In genomic region chr18:4450065-4450676, GRCh38 we compare ENCODE assay signal across 17 cellular contexts. TPM values are rescaled to one million over a fixed set of nuclear protein-coding genes. Genes with fewer than 3 reads are reported as not detected.
A peak's percentile ranks its signal among the peaks of the same experiment; 100 is the strongest.
DNase-seq lines count a peak whose midpoint lies in the region; ATAC-seq and TF ChIP-seq lines count a peak whose summit lies in the region.
"Had no signal": no experiment of that assay in that cellular context is flagged by ENCODE, and none has a peak within 500 bp of the region (broad histone marks: within the 10 kb centered on the region; RNA-seq: fewer than 3 reads in every experiment).

No MANE protein-coding gene starts in this region.

- peak overlapping the region in 19 of 59 donors; percentile 1 to 59 (median 37) for H3K27ac ChIP-seq in dorsolateral prefrontal cortex

- CTCF ChIA-PET in activated CD4-positive, alpha-beta memory T cell treated with anti-CD3 and anti-CD28 coated beads for 36 hours (lab: Charles Lee): no interaction called here

- H3K27ac Mint-ChIP-seq in activated CD4-positive, alpha-beta memory T cell treated with anti-CD3 and anti-CD28 coated beads for 36 hours: no peak overlapping the region
- no peak overlapping the region for H3K27ac Mint-ChIP-seq in T-helper 2 cell treated with Interferon-gamma antibody and Interleukin-4, amounts not matched to agents 5 μg/mL and 100 μg/mL, for 36 hours
- H3K27ac Mint-ChIP-seq in effector memory CD8-positive, alpha-beta T cell: no peak overlapping the region
- H3K27ac Mint-ChIP-seq: activated B cell treated with CpG ODN at 0.5 μM for 24 hours; activated CD8-positive, alpha-beta T cell treated with anti-CD3 and anti-CD28 coated beads for 36 hours; activated naive CD4-positive, alpha-beta T cell treated with anti-CD3 and anti-CD28 coated beads, Interleukin-2, amount 50 U/mL, for 24 hours had no signal

- intact Hi-C loops in dorsolateral prefrontal cortex (cut with DNase I): no loop called here
- intact Hi-C loops in activated CD4-positive, alpha-beta memory T cell treated with anti-CD3 and anti-CD28 coated beads for 36 hours (cut with micrococcal nuclease): no loop called here

- H3K27me3 ChIP-seq in dorsolateral prefrontal cortex: peaks cover 0 to 28% (median 3%) of the 10 kb centered on the region in 45 donors

- no peak overlapping the region for H3K4me3 Mint-ChIP-seq in activated CD4-positive, alpha-beta memory T cell treated with anti-CD3 and anti-CD28 coated beads for 36 hours
- H3K4me3 Mint-ChIP-seq in T-helper 2 cell treated with Interferon-gamma antibody and Interleukin-4, amounts not matched to agents 5 μg/mL and 100 μg/mL, for 36 hours: no peak overlapping the region
- H3K4me3 Mint-ChIP-seq in effector memory CD8-positive, alpha-beta T cell: no peak overlapping the region
- H3K4me3 Mint-ChIP-seq: activated B cell treated with CpG ODN at 0.5 μM for 24 hours; activated CD8-positive, alpha-beta T cell treated with anti-CD3 and anti-CD28 coated beads for 36 hours; activated naive CD4-positive, alpha-beta T cell treated with anti-CD3 and anti-CD28 coated beads, Interleukin-2, amount 50 U/mL, for 24 hours; activated T-cell treated with anti-CD3 and anti-CD28 coated beads, Interleukin-2, amount 50 U/mL, for 4 hours had no signal

- H3K27me3 Mint-ChIP-seq in activated CD4-positive, alpha-beta memory T cell treated with anti-CD3 and anti-CD28 coated beads for 36 hours: peaks cover 12% of the 10 kb centered on the region
- peaks cover 13% of the 10 kb centered on the region for H3K27me3 Mint-ChIP-seq in T-helper 2 cell treated with Interferon-gamma antibody and Interleukin-4, amounts not matched to agents 5 μg/mL and 100 μg/mL, for 36 hours (ENCODE audit: low read depth)
- peaks cover 12 to 15% of the 10 kb centered on the region in 2 donors for H3K27me3 Mint-ChIP-seq in effector memory CD8-positive, alpha-beta T cell

- in situ Hi-C loops in G401 (cut with HindIII; ENCODE audit: low sequenced_read_pairs): no loop called here

- H3K36me3 Mint-ChIP-seq in activated CD4-positive, alpha-beta memory T cell treated with anti-CD3 and anti-CD28 coated beads for 36 hours: peaks cover 3% of the 10 kb centered on the region
- peaks cover 2% of the 10 kb centered on the region for H3K36me3 Mint-ChIP-seq in T-helper 2 cell treated with Interferon-gamma antibody and Interleukin-4, amounts not matched to agents 5 μg/mL and 100 μg/mL, for 36 hours (ENCODE audit: low read depth)
- no peaks in the 10 kb centered on the region for H3K36me3 Mint-ChIP-seq in effector memory CD8-positive, alpha-beta T cell (ENCODE audit: insufficient read depth)
- H3K36me3 Mint-ChIP-seq: activated naive CD4-positive, alpha-beta T cell treated with anti-CD3 and anti-CD28 coated beads, Interleukin-2, amount 50 U/mL, for 24 hours had no signal

- no peaks in the 10 kb centered on the region for H3K4me1 Mint-ChIP-seq in activated CD4-positive, alpha-beta memory T cell treated with anti-CD3 and anti-CD28 coated beads for 36 hours (ENCODE audit: low read depth)
- no peaks in the 10 kb centered on the region for H3K4me1 Mint-ChIP-seq in T-helper 2 cell treated with Interferon-gamma antibody and Interleukin-4, amounts not matched to agents 5 μg/mL and 100 μg/mL, for 36 hours (ENCODE audit: low read depth)
- no peaks in the 10 kb centered on the region for H3K4me1 Mint-ChIP-seq in effector memory CD8-positive, alpha-beta T cell (ENCODE audit: low read depth in 2 of 2)
- H3K4me1 Mint-ChIP-seq: activated B cell treated with CpG ODN at 0.5 μM for 24 hours; activated naive CD4-positive, alpha-beta T cell treated with anti-CD3 and anti-CD28 coated beads, Interleukin-2, amount 50 U/mL, for 24 hours had no signal

- no peaks in the 10 kb centered on the region for H3K9me3 Mint-ChIP-seq in activated CD4-positive, alpha-beta memory T cell treated with anti-CD3 and anti-CD28 coated beads for 36 hours
- H3K9me3 Mint-ChIP-seq in T-helper 2 cell treated with Interferon-gamma antibody and Interleukin-4, amounts not matched to agents 5 μg/mL and 100 μg/mL, for 36 hours: no peaks in the 10 kb centered on the region
- H3K9me3 Mint-ChIP-seq in effector memory CD8-positive, alpha-beta T cell: peaks cover 0 to 7% of the 10 kb centered on the region in 2 donors
- H3K9me3 Mint-ChIP-seq: activated B cell treated with CpG ODN at 0.5 μM for 24 hours had no signal

- peak overlapping the region in 41 of 59 donors; percentile 4 to 77 (median 26) for H3K4me3 ChIP-seq in dorsolateral prefrontal cortex

- peak; percentile 0 to 2 for DNase-seq in SHP77 (lab: John Stamatoyannopoulos, UW)
- DNase-seq in SHP77 treated with DMSO at 0.1 percent for 48 hours (lab: John Stamatoyannopoulos, UW): no peak
- DNase-seq in NCI-H526 treated with DMSO at 0.1 percent for 48 hours (lab: John Stamatoyannopoulos, UW): peak; percentile 44
- peak in 3 of 10 donors; percentile 7 to 42 (median 29) for DNase-seq in dorsolateral prefrontal cortex
- no peak for DNase-seq in G401 (ENCODE audit: low spot score)
- no peak for DNase-seq in activated CD4-positive, alpha-beta memory T cell treated with anti-CD3 and anti-CD28 coated beads for 36 hours
- DNase-seq in T-helper 2 cell treated with Interferon-gamma antibody and Interleukin-4, amounts not matched to agents 5 μg/mL and 100 μg/mL, for 36 hours (ENCODE audit: low spot score): no peak
- DNase-seq in effector memory CD8-positive, alpha-beta T cell: no peak
- DNase-seq: activated B cell treated with CpG ODN at 0.5 μM for 24 hours; activated CD8-positive, alpha-beta T cell treated with anti-CD3 and anti-CD28 coated beads for 36 hours; activated T-cell treated with anti-CD3 and anti-CD28 coated beads, Interleukin-2, amount 50 U/mL, for 4 hours; effector memory CD4-positive, alpha-beta T cell; left ventricle myocardium superior; stimulated activated CD4-positive, alpha-beta T cell treated with anti-CD3 and anti-CD28 coated beads, Interleukin-4, amount 100 ng/mL, for 4 hours; T-helper 2 cell had no signal

- TF ChIP-seq CTCF in dorsolateral prefrontal cortex (IDR thresholded peaks at IDR 0.05 in 54 of 56, conservative IDR thresholded peaks at IDR 0.05 in 2 of 56; ENCODE audit: low read depth in 1 of 56, partially characterized antibody in 56 of 56): peak in 2 of 56 donors; percentile 5 to 19

- ATAC-seq in effector memory CD8-positive, alpha-beta T cell (replicated peaks): no peak
- ATAC-seq: activated CD8-positive, alpha-beta T cell treated with anti-CD3 and anti-CD28 coated beads for 36 hours; activated T-cell treated with anti-CD3 and anti-CD28 coated beads, Interleukin-2, amount 50 U/mL, for 4 hours; left ventricle myocardium superior; Right ventricle myocardium inferior had no signal

- POLR2A ChIA-PET in activated CD4-positive, alpha-beta memory T cell treated with anti-CD3 and anti-CD28 coated beads for 36 hours (lab: Charles Lee): no interaction called here

RNA-seq across cellular contexts. Expression of gene DLGAP1, which starts 4.9 kb away (rescaled TPM):
- 100 to 1,000 TPM in 119 of 120 experiments, 10 to 100 TPM in 1; 86.8 to 390 (median 281) TPM for total RNA-seq in dorsolateral prefrontal cortex
- total RNA-seq in G401 (2014; rRNA removed; shearing (Covaris generic)): 17.3 and 18.9 TPM in 2 replicates
- total RNA-seq in activated CD4-positive, alpha-beta memory T cell treated with anti-CD3 and anti-CD28 coated beads for 36 hours: 1 to 10 TPM in 1 of 2 experiments, under 1 TPM in 1; 0.45 to 1.0 TPM
- total RNA-seq: activated CD8-positive, alpha-beta T cell treated with anti-CD3 and anti-CD28 coated beads for 36 hours; left ventricle myocardium superior; Right ventricle myocardium inferior had no signal

Comparison
In these comparisons a context has a peak if more than half of its experiments do, and no peak if none do; other contexts are left out.
1. DNase-seq: peak in SHP77 (2 of 2) and NCI-H526 treated with DMSO at 0.1 percent for 48 hours (single experiment); none in SHP77 treated with DMSO at 0.1 percent for 48 hours (single experiment), G401 (single experiment), activated CD4-positive, alpha-beta memory T cell treated with anti-CD3 and anti-CD28 coated beads for 36 hours (single experiment), T-helper 2 cell treated with Interferon-gamma antibody and Interleukin-4, amounts not matched to agents 5 μg/mL and 100 μg/mL, for 36 hours (single experiment) and effector memory CD8-positive, alpha-beta T cell (0 of 3).